23 cellular contexts compared by ENCODE assay signal in the genomic region with DNA sequence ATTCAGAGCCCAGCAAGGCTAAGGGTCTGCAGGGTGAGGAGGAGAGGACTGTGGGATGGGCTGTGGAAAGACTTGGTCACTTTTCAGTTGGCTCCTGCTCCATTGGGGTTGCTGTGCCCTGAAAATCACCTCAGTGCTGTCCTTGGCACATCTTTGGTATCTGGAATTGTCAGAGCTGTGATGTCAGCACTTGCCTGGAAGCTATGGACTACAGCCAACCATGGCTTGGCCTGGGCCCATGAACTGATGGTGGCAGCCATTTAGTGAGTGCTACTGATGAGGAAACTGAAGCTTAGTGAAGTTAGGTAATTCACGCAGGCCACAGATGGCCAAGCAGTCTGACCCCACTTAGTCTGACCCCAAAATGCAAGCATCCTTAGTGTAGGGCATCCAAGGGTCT.
DNase-seq lines count a peak whose midpoint lies in the region; ATAC-seq and TF ChIP-seq lines count a peak whose summit lies in the region.
"Had no signal": no experiment of that assay in that cellular context is flagged by ENCODE, and none has a peak within 500 bp of the region (broad histone marks: within the 10 kb centered on the region; RNA-seq: fewer than 3 reads in every experiment).

No MANE protein-coding gene starts in this region.

- H3K36me3 ChIP-seq in SK-N-SH (replicated peaks in 1 of 2; ENCODE audit: control insufficient read depth in 1 of 2, insufficient read depth in 2 of 2, low read length in 1 of 2) = no peaks in the 10 kb centered on the region
- H3K36me3 ChIP-seq: gastrocnemius medialis, lower lobe of right lung had no signal

- no peak overlapping the region for H3K4me2 ChIP-seq in SK-N-SH

- TF ChIP-seq RAD21 in SK-N-SH (IDR thresholded peaks at IDR 0.05; ENCODE audit: low read length) = no peak

- H2AFZ ChIP-seq in SK-N-SH (ENCODE audit: low read depth) = no peak overlapping the region

- CTCF ChIA-PET in SK-N-SH (lab: Yijun Ruan, JAX) = interaction anchor here (0.8 to 0.9 kb wide), 2 partner anchors 17 to 190 kb away, joined by 3 read pairs; no protein-coding TSS in a partner anchor

- TF ChIP-seq CTCF in SK-N-SH (IDR thresholded peaks at IDR 0.05) (no peak), epithelial cell of esophagus (IDR thresholded peaks at IDR 0.05; ENCODE audit: insufficient read depth, low read depth, low read length, missing control alignments) (no peak)

- H3K9me3 ChIP-seq in SK-N-SH = no peaks in the 10 kb centered on the region
- H3K9me3 ChIP-seq: gastrocnemius medialis, lower lobe of right lung had no signal

- ATAC-seq in SK-N-SH treated with all-trans-retinoic acid at 6 μM for 48 hours = no peak
- ATAC-seq: activated naive CD4-positive, alpha-beta T cell treated with anti-CD3 and anti-CD28 coated beads, Interleukin-2, amount 50 U/mL, for 72 hours; gastrocnemius medialis; HCT116; K562; lower lobe of right lung; natural killer cell; stimulated activated memory B cell treated with anti-CD40 and anti-IgM and Interleukin-4, amounts not matched to agents 10 μg/mL and 1 μg/mL and 100 μg/mL, for 72 hours had no signal

- TF ChIP-seq POLR2A in erythroblast (IDR thresholded peaks at IDR 0.05; ENCODE audit: low read length) = no peak

- POLR2A ChIA-PET in SK-N-SH (lab: Yijun Ruan, JAX) = no interaction called here

- peaks cover 4 to 18% of the 10 kb centered on the region in 2 experiments; a peak in 3 of 4 replicates for H3K4me1 ChIP-seq in SK-N-SH (ENCODE audit: control insufficient read depth in 1 of 2, insufficient read depth in 2 of 2, low read depth in 1 of 2, low read length in 1 of 2)
- H3K4me1 ChIP-seq: gastrocnemius medialis, lower lobe of right lung had no signal

- DNase-seq in SK-N-SH = no peak
- peak; percentile 40 for DNase-seq in epithelial cell of esophagus (ENCODE audit: low read depth)
- peak; percentile 19 for DNase-seq in iris pigment epithelial cell (ENCODE audit: low read depth)
- no peak for DNase-seq in NCI-H1105 (lab: John Stamatoyannopoulos, UW)
- no peak for DNase-seq in T1000 (lab: John Stamatoyannopoulos, UW)
- no peak for DNase-seq in medulla oblongata (ENCODE audit: extremely low spot score)
- DNase-seq in erythroblast (lab: John Stamatoyannopoulos, UW) = no peak
- DNase-seq: 8988T; activated CD4-positive, alpha-beta T cell treated with anti-CD3 and anti-CD28 coated beads, Interleukin-2, amount 10 ng/mL, durations not matched to agents 7 days and 5 days; DMS153; effector memory CD4-positive, alpha-beta T cell; gastrocnemius medialis; lower lobe of right lung; natural killer cell; NCI-H1105 treated with DMSO at 0.1 percent for 48 hours; NCI-H774 had no signal

- WGBS in SK-N-SH (ENCODE audit: low lambda C conversion rate) = 83% methylated on average over 1 of the region's 1 CpG

- no peaks in the 10 kb centered on the region for H4K20me1 ChIP-seq in SK-N-SH (ENCODE audit: insufficient read depth)

- H3K27ac ChIP-seq in SK-N-SH (ENCODE audit: low read depth in 2 of 2, low read length in 1 of 2) = no peak overlapping the region
- H3K27ac ChIP-seq: C4-2B, gastrocnemius medialis, HL-60, lower lobe of right lung had no signal

- peaks cover 21% of the 10 kb centered on the region for H3F3A ChIP-seq in SK-N-SH (replicated peaks; ENCODE audit: insufficient read depth)

- H3K4me3 ChIP-seq in SK-N-SH (ENCODE audit: low read depth in 2 of 2, low read length in 1 of 2) (no peak overlapping the region), epithelial cell of esophagus (ENCODE audit: low read length) (no peak overlapping the region)
- H3K4me3 ChIP-seq: gastrocnemius medialis, K562, lower lobe of right lung had no signal

- H3K79me2 ChIP-seq in SK-N-SH (ENCODE audit: insufficient read depth) = no peaks in the 10 kb centered on the region

- H3K9me2 ChIP-seq in SK-N-SH = no peaks in the 10 kb centered on the region

- no peaks in the 10 kb centered on the region for H3K27me3 ChIP-seq in SK-N-SH (ENCODE audit: insufficient read depth)
- H3K27me3 ChIP-seq: gastrocnemius medialis had no signal

- no peak overlapping the region for H3K9ac ChIP-seq in SK-N-SH

- TF ChIP-seq EP300 in SK-N-SH (IDR thresholded peaks at IDR 0.05; ENCODE audit: borderline replicate concordance in 1 of 2, low read depth in 1 of 2, low read length in 1 of 2) = no peak

TF ChIP-seq in SK-N-SH, 30 proteins besides CTCF, POLR2A, EP300 and RAD21:
- TF ChIP-seq TCF12 (IDR thresholded peaks at IDR 0.05) = 0 out of 2 replicates have a peak, but pooled peaks have one; percentile 25
- peak; percentile 58 for TF ChIP-seq NFIC (IDR thresholded peaks at IDR 0.05; ENCODE audit: borderline replicate concordance)
- TF ChIP-seq FOSL2 (IDR thresholded peaks at IDR 0.05; ENCODE audit: borderline replicate concordance, low read depth) = no peak
- TF ChIP-seq, protein P1, sequence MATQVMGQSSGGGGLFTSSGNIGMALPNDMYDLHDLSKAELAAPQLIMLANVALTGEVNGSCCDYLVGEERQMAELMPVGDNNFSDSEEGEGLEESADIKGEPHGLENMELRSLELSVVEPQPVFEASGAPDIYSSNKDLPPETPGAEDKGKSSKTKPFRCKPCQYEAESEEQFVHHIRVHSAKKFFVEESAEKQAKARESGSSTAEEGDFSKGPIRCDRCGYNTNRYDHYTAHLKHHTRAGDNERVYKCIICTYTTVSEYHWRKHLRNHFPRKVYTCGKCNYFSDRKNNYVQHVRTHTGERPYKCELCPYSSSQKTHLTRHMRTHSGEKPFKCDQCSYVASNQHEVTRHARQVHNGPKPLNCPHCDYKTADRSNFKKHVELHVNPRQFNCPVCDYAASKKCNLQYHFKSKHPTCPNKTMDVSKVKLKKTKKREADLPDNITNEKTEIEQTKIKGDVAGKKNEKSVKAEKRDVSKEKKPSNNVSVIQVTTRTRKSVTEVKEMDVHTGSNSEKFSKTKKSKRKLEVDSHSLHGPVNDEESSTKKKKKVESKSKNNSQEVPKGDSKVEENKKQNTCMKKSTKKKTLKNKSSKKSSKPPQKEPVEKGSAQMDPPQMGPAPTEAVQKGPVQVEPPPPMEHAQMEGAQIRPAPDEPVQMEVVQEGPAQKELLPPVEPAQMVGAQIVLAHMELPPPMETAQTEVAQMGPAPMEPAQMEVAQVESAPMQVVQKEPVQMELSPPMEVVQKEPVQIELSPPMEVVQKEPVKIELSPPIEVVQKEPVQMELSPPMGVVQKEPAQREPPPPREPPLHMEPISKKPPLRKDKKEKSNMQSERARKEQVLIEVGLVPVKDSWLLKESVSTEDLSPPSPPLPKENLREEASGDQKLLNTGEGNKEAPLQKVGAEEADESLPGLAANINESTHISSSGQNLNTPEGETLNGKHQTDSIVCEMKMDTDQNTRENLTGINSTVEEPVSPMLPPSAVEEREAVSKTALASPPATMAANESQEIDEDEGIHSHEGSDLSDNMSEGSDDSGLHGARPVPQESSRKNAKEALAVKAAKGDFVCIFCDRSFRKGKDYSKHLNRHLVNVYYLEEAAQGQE (IDR thresholded peaks at IDR 0.05; ENCODE audit: low read depth, low read length) = no peak
- TF ChIP-seq RXRA (IDR thresholded peaks at IDR 0.05; ENCODE audit: borderline replicate concordance, low read depth) = 0 out of 2 replicates have a peak, but pooled peaks have one; percentile 32
- no peak for TF ChIP-seq RFX5 (IDR thresholded peaks at IDR 0.05; ENCODE audit: low read length)
- no peak for TF ChIP-seq SIN3A (IDR thresholded peaks at IDR 0.05; ENCODE audit: borderline replicate concordance, low read depth, low read length)
TF ChIP-seq in SK-N-SH: peak in this region for 3.

TF ChIP-seq in SK-N-SH treated with all-trans-retinoic acid at 6 μM for 48 hours, 23 proteins besides CTCF, POLR2A, EP300 and RAD21 (continues in another document):
- TF ChIP-seq, protein P2, sequence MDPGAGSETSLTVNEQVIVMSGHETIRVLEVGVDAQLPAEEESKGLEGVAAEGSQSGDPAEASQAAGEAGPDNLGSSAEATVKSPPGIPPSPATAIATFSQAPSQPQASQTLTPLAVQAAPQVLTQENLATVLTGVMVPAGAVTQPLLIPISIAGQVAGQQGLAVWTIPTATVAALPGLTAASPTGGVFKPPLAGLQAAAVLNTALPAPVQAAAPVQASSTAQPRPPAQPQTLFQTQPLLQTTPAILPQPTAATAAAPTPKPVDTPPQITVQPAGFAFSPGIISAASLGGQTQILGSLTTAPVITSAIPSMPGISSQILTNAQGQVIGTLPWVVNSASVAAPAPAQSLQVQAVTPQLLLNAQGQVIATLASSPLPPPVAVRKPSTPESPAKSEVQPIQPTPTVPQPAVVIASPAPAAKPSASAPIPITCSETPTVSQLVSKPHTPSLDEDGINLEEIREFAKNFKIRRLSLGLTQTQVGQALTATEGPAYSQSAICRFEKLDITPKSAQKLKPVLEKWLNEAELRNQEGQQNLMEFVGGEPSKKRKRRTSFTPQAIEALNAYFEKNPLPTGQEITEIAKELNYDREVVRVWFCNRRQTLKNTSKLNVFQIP (CRISPR knock-in tag; IDR thresholded peaks at IDR 0.05; ENCODE audit: borderline replicate concordance, low read depth) = no peak
- TF ChIP-seq ZNF70 (CRISPR knock-in tag; IDR thresholded peaks at IDR 0.05) = no peak
- no peak for TF ChIP-seq ZC3H10 (CRISPR knock-in tag; IDR thresholded peaks at IDR 0.05)
- no peak for TF ChIP-seq ISL1 (CRISPR knock-in tag; IDR thresholded peaks at IDR 0.05)
- TF ChIP-seq RARB (CRISPR knock-in tag; IDR thresholded peaks at IDR 0.05) = no peak
- no peak for TF ChIP-seq ESRRG (CRISPR knock-in tag; IDR thresholded peaks at IDR 0.05)
- TF ChIP-seq ZFP30 (CRISPR knock-in tag; IDR thresholded peaks at IDR 0.05) = no peak
- TF ChIP-seq, protein P3, sequence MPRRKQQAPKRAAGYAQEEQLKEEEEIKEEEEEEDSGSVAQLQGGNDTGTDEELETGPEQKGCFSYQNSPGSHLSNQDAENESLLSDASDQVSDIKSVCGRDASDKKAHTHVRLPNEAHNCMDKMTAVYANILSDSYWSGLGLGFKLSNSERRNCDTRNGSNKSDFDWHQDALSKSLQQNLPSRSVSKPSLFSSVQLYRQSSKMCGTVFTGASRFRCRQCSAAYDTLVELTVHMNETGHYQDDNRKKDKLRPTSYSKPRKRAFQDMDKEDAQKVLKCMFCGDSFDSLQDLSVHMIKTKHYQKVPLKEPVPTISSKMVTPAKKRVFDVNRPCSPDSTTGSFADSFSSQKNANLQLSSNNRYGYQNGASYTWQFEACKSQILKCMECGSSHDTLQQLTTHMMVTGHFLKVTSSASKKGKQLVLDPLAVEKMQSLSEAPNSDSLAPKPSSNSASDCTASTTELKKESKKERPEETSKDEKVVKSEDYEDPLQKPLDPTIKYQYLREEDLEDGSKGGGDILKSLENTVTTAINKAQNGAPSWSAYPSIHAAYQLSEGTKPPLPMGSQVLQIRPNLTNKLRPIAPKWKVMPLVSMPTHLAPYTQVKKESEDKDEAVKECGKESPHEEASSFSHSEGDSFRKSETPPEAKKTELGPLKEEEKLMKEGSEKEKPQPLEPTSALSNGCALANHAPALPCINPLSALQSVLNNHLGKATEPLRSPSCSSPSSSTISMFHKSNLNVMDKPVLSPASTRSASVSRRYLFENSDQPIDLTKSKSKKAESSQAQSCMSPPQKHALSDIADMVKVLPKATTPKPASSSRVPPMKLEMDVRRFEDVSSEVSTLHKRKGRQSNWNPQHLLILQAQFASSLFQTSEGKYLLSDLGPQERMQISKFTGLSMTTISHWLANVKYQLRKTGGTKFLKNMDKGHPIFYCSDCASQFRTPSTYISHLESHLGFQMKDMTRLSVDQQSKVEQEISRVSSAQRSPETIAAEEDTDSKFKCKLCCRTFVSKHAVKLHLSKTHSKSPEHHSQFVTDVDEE (CRISPR knock-in tag; IDR thresholded peaks at IDR 0.05) = no peak

Comparison
In these comparisons a context has a peak if more than half of its experiments do, and no peak if none do; other contexts are left out.
1. DNase-seq: peak in epithelial cell of esophagus (single experiment) and iris pigment epithelial cell (single experiment); none in SK-N-SH (single experiment), NCI-H1105 (single experiment), T1000 (single experiment), medulla oblongata (single experiment) and erythroblast (0 of 2).